Comparison of ENCODE assay signal across 21 cellular contexts in the genomic region with DNA sequence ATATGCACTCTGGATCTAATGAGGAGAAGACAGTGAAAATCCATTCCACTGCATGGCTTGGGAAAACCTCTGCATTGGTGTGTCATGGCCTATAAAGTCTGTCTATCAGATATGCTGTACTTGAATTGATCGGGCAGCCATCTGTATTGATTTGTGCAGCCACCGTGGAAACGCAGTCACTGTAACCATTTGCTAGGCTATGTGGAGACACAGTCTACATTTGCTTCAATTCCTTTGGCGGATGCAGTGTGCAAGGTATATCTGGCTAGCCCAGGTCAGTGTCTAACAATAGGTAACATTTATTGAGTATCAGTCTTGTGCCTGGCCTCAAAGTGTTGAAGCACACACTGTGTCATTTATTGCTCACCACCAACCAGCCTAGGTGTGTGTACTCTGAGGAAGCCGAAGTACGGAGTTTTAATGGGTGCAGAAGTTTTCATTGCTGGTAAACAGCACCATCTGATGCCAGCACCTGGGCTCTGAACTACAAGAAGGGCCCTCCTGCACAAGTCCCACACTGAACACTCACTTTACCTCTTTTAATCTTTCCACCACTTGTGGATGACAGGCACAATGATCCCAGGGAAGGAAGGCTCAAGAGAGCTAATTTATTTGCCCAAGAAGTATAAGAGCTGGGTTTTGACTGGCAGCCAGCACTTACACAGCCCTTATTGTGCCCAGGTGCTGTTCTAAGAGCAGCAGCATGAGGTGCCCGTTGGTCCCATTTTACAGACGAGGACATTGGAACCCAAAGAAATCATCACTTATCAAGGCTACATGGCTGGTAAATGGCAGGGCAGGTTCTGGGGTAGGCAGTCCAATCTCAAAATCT.
DNase-seq lines count a peak whose midpoint lies in the region; ATAC-seq and TF ChIP-seq lines count a peak whose summit lies in the region.
"Had no signal": no experiment of that assay in that cellular context is flagged by ENCODE, and none has a peak within 500 bp of the region (broad histone marks: within the 10 kb centered on the region; RNA-seq: fewer than 3 reads in every experiment).

No MANE protein-coding gene starts in this region.

- H3K9me3 Mint-ChIP-seq in progenitor cell of endocrine pancreas (ENCODE audit: low read depth): peaks cover 3% of the 10 kb centered on the region
- H3K9me3 Mint-ChIP-seq: activated naive CD4-positive, alpha-beta T cell treated with anti-CD3 and anti-CD28 coated beads for 36 hours; activated T-cell treated with anti-CD3 and anti-CD28 coated beads, Interleukin-2, amount 50 U/mL, for 24 hours had no signal

- intact Hi-C loops in left ventricle myocardium inferior (cut with micrococcal nuclease): no loop called here
- intact Hi-C loops in aorta (cut with DNase I): no loop called here

- TF ChIP-seq CTCF in left ventricle myocardium inferior (IDR thresholded peaks at IDR 0.05; ENCODE audit: borderline replicate concordance): peak; percentile 33
- no peak for TF ChIP-seq CTCF in progenitor cell of endocrine pancreas (IDR thresholded peaks at IDR 0.05; ENCODE audit: unreplicated experiment)

- H3K27ac Mint-ChIP-seq in progenitor cell of endocrine pancreas: peak overlapping the region; percentile 54
- H3K27ac Mint-ChIP-seq: activated naive CD4-positive, alpha-beta T cell treated with anti-CD3 and anti-CD28 coated beads for 36 hours; activated T-cell treated with anti-CD3 and anti-CD28 coated beads, Interleukin-2, amount 50 U/mL, for 24 hours; CD4-positive, alpha-beta memory T cell; naive thymus-derived CD8-positive, alpha-beta T cell had no signal

- H3K27me3 ChIP-seq in left ventricle myocardium inferior (ENCODE audit: low read depth) (no peaks in the 10 kb centered on the region), aorta (ENCODE audit: control insufficient read depth in 1 of 2, insufficient read depth in 2 of 2, low read length in 1 of 2) (no peaks in the 10 kb centered on the region)
- H3K27me3 ChIP-seq: pancreas had no signal

- peaks cover 6% of the 10 kb centered on the region for H3K27me3 Mint-ChIP-seq in progenitor cell of endocrine pancreas

- H3K4me1 Mint-ChIP-seq in progenitor cell of endocrine pancreas (ENCODE audit: low read depth): peaks cover 13% of the 10 kb centered on the region
- H3K4me1 Mint-ChIP-seq: CD4-positive, alpha-beta memory T cell; naive thymus-derived CD8-positive, alpha-beta T cell had no signal

- H3K36me3 Mint-ChIP-seq in progenitor cell of endocrine pancreas (ENCODE audit: insufficient read depth): no peaks in the 10 kb centered on the region
- H3K36me3 Mint-ChIP-seq: CD4-positive, alpha-beta memory T cell; naive thymus-derived CD8-positive, alpha-beta T cell had no signal

- H3K27ac ChIP-seq in left ventricle myocardium inferior (replicated peaks): no peak overlapping the region
- no peak overlapping the region for H3K27ac ChIP-seq in aorta (ENCODE audit: low read depth in 1 of 2, low read length in 2 of 2)
- H3K27ac ChIP-seq: pancreas, thoracic aorta had no signal

- DNase-seq in NCI-H2029 treated with DMSO at 0.1 percent for 48 hours (lab: John Stamatoyannopoulos, UW): peak; percentile 26
- peak; percentile 10 for DNase-seq in NCI-H526 treated with DMSO at 0.1 percent for 48 hours (lab: John Stamatoyannopoulos, UW)
- no peak for DNase-seq in left ventricle myocardium inferior
- no peak for DNase-seq in progenitor cell of endocrine pancreas (ENCODE audit: low spot score, unreplicated experiment)
- no peak for DNase-seq in aorta
- DNase-seq in AG08396 (ENCODE audit: low spot score): no peak
- DNase-seq: activated naive CD4-positive, alpha-beta T cell treated with anti-CD3 and anti-CD28 coated beads for 36 hours; activated T-cell treated with anti-CD3 and anti-CD28 coated beads, Interleukin-2, amount 50 U/mL, for 24 hours; amygdala; caudate nucleus; dermis blood vessel endothelial cell; DMS153; naive thymus-derived CD8-positive, alpha-beta T cell; NCI-H1417 treated with DMSO at 0.1 percent for 48 hours; NCI-H446; pancreas had no signal

- H3K4me1 ChIP-seq in left ventricle myocardium inferior (peaks cover 5% of the 10 kb centered on the region), aorta (ENCODE audit: control insufficient read depth in 1 of 2, insufficient read depth in 2 of 2, low read length in 2 of 2) (no peaks in the 10 kb centered on the region)
- H3K4me1 ChIP-seq: HAP-1, pancreas had no signal

- ATAC-seq in aorta (ENCODE audit: low FRiP score) (no peak), GM18909 (IDR thresholded peaks at IDR 0.05; ENCODE audit: poor library complexity, unreplicated experiment) (no peak)
- ATAC-seq: activated CD4-positive, CD25-positive, alpha-beta regulatory T cell treated with anti-CD3 and anti-CD28 coated beads, Interleukin-2, amount 50 U/mL, for 24 hours; naive thymus-derived CD8-positive, alpha-beta T cell; pancreas had no signal

- no peaks in the 10 kb centered on the region for H3K36me3 ChIP-seq in left ventricle myocardium inferior
- no peaks in the 10 kb centered on the region for H3K36me3 ChIP-seq in aorta (ENCODE audit: control insufficient read depth in 1 of 2, insufficient read depth in 2 of 2, low read length in 1 of 2)
- H3K36me3 ChIP-seq: HAP-1, pancreas, thoracic aorta had no signal

- H3K4me3 ChIP-seq in left ventricle myocardium inferior (no peak overlapping the region), aorta (ENCODE audit: low read length in 2 of 2) (no peak overlapping the region)
- H3K4me3 ChIP-seq: HAP-1, pancreas, thoracic aorta had no signal

- H3K4me3 Mint-ChIP-seq in progenitor cell of endocrine pancreas (ENCODE audit: low read depth): no peak overlapping the region
- H3K4me3 Mint-ChIP-seq: activated naive CD4-positive, alpha-beta T cell treated with anti-CD3 and anti-CD28 coated beads for 36 hours; activated T-cell treated with anti-CD3 and anti-CD28 coated beads, Interleukin-2, amount 50 U/mL, for 24 hours; CD4-positive, alpha-beta memory T cell; naive thymus-derived CD8-positive, alpha-beta T cell had no signal

- H3K9me3 ChIP-seq in left ventricle myocardium inferior (replicated peaks): no peaks in the 10 kb centered on the region
- H3K9me3 ChIP-seq in aorta (ENCODE audit: control insufficient read depth, low read length): no peaks in the 10 kb centered on the region
- H3K9me3 ChIP-seq: HAP-1, pancreas, thoracic aorta had no signal

- 85 to 87% methylated on average over 8 of the region's 8 CpGs for WGBS in aorta, 2 donors

Comparison
In these comparisons a context has a peak if more than half of its experiments do, and no peak if none do; other contexts are left out.
1. DNase-seq: peak in NCI-H2029 treated with DMSO at 0.1 percent for 48 hours (single experiment) and NCI-H526 treated with DMSO at 0.1 percent for 48 hours (single experiment); none in left ventricle myocardium inferior (single experiment), progenitor cell of endocrine pancreas (single experiment), aorta (0 of 2) and AG08396 (single experiment).